12 cellular contexts compared by ENCODE assay signal in genomic region chr6:3912366-3913076, GRCh38.
DNase-seq lines count a peak whose midpoint lies in the region; ATAC-seq, FAIRE-seq and TF ChIP-seq lines count a peak whose summit lies in the region.
"Had no signal": no experiment of that assay in that cellular context is flagged by ENCODE, and none has a peak within 500 bp of the region (broad histone marks: within the 10 kb centered on the region; RNA-seq: fewer than 3 reads in every experiment).

No MANE protein-coding gene starts in this region.

- H3K9me3 ChIP-seq in A549 (peaks cover 16% of the 10 kb centered on the region; the same call in 2 of the 3 replicates), SJSA1 (replicated peaks) (peaks cover 3% of the 10 kb centered on the region; the same call in 1 of the 2 replicates), cardiac muscle cell (ENCODE audit: low read depth) (no peaks in the 10 kb centered on the region), prostate gland (no peaks in the 10 kb centered on the region)

- H3K4me1 ChIP-seq in A549 (peaks cover 34% of the 10 kb centered on the region), SJSA1 (replicated peaks) (peaks cover 49% of the 10 kb centered on the region), cardiac muscle cell (ENCODE audit: low read depth) (peaks cover 22% of the 10 kb centered on the region), prostate gland (replicated peaks) (peaks cover 4% of the 10 kb centered on the region)

- H3K4me2 ChIP-seq in A549: peak overlapping the region; percentile 91

- DNase-seq in A549 (ENCODE audit: low read depth in 1 of 2, low spot score in 1 of 2) (no peak), SJSA1 (ENCODE audit: low read depth in 1 of 2, low spot score in 2 of 2) (no peak), cardiac muscle cell (ENCODE audit: low read depth in 1 of 2, low spot score in 1 of 2) (no peak), prostate gland (ENCODE audit: low spot score) (no peak), NCI-H2227 (lab: John Stamatoyannopoulos, UW; ENCODE audit: unreplicated experiment) (no peak), NCI-H1092 treated with DMSO at 0.1 percent for 48 hours (lab: John Stamatoyannopoulos, UW) (no peak), Kasumi-1 (lab: John Stamatoyannopoulos, UW) (no peak)
- no peak for DNase-seq in activated CD4-positive, alpha-beta memory T cell treated with anti-CD3 and anti-CD28 coated beads, Interleukin-2, amount 10 ng/mL, durations not matched to agents 7 days and 5 days
- DNase-seq: activated CD8-positive, alpha-beta memory T cell treated with anti-CD3 and anti-CD28 coated beads for 24 hours; NCI-H510A; stimulated activated naive CD4-positive, alpha-beta T cell had no signal

- no peak; a peak in 1 of 5 replicates for TF ChIP-seq RAD21 in A549 (conservative IDR thresholded peaks at IDR 0.05 in 1 of 2, IDR thresholded peaks at IDR 0.05 in 1 of 2)

- no peak for TF ChIP-seq POLR2A in A549 (IDR thresholded peaks at IDR 0.05; ENCODE audit: low read length)
- no peak for TF ChIP-seq POLR2A in prostate gland (IDR thresholded peaks at IDR 0.05)

- no peak for TF ChIP-seq EP300 in A549 (IDR thresholded peaks at IDR 0.05)

- FAIRE-seq in A549 (lab: Jason Lieb, UNC): no peak
- FAIRE-seq: GM19239 had no signal

- H3K27me3 ChIP-seq in SJSA1 (replicated peaks) (no peaks in the 10 kb centered on the region), cardiac muscle cell (no peaks in the 10 kb centered on the region), prostate gland (replicated peaks; ENCODE audit: insufficient read depth) (no peaks in the 10 kb centered on the region)

- H3K27ac Mint-ChIP-seq in activated CD4-positive, alpha-beta memory T cell treated with anti-CD3 and anti-CD28 coated beads, Interleukin-2, amount 10 ng/mL, durations not matched to agents 7 days and 5 days: no peak overlapping the region

- H3K36me3 Mint-ChIP-seq in activated CD4-positive, alpha-beta memory T cell treated with anti-CD3 and anti-CD28 coated beads, Interleukin-2, amount 10 ng/mL, durations not matched to agents 7 days and 5 days (ENCODE audit: low read depth): no peaks in the 10 kb centered on the region

- TF ChIP-seq CTCF in A549 (IDR thresholded peaks at IDR 0.05): no peak
- no peak for TF ChIP-seq CTCF in cardiac muscle cell (IDR thresholded peaks at IDR 0.05; ENCODE audit: low read depth, low read length)
- TF ChIP-seq CTCF in prostate gland (IDR thresholded peaks at IDR 0.05): no peak

- peak; percentile 54 to 56 for ATAC-seq in A549

- intact Hi-C loops in prostate gland (cut with DNase I): loop anchor here (5.0 kb wide), 1 partner anchor 85 kb away; no protein-coding TSS in a partner anchor

- no peak overlapping the region for H3K4me3 Mint-ChIP-seq in activated CD4-positive, alpha-beta memory T cell treated with anti-CD3 and anti-CD28 coated beads, Interleukin-2, amount 10 ng/mL, durations not matched to agents 7 days and 5 days

- H3K27me3 Mint-ChIP-seq in activated CD4-positive, alpha-beta memory T cell treated with anti-CD3 and anti-CD28 coated beads, Interleukin-2, amount 10 ng/mL, durations not matched to agents 7 days and 5 days: peaks cover 40% of the 10 kb centered on the region

- WGBS in A549 (ENCODE audit: missing lambda C conversion rate): 35% methylated on average over 3 of the region's 3 CpGs
- WGBS in prostate gland: 68% methylated on average over 3 of the region's 3 CpGs

- CTCF ChIA-PET in A549 (lab: Yijun Ruan, JAX): interaction anchor here (1.2 to 7.5 kb wide), 8 partner anchors 8 to 163 kb away, joined by 3 to 55 read pairs (median 6); partner anchors contain the start of gene FAM50B
- CTCF ChIA-PET in activated CD4-positive, alpha-beta memory T cell treated with anti-CD3 and anti-CD28 coated beads, Interleukin-2, amount 10 ng/mL, durations not matched to agents 7 days and 5 days (lab: Charles Lee): no interaction called here

- POLR2A ChIA-PET in A549 (lab: Yijun Ruan, JAX): interaction anchor here (0.6 to 1.6 kb wide), 3 partner anchors 50 to 115 kb away, joined by 3 to 5 read pairs (median 4); partner anchors contain the start of gene FAM50B
- POLR2A ChIA-PET in activated CD4-positive, alpha-beta memory T cell treated with anti-CD3 and anti-CD28 coated beads, Interleukin-2, amount 10 ng/mL, durations not matched to agents 7 days and 5 days (lab: Charles Lee): interaction anchor here (1.3 kb wide), 1 partner anchor 64 kb away, joined by 3 read pairs; the partner anchor contains the start of gene FAM50B

- peaks cover 6% of the 10 kb centered on the region for H3K9me3 Mint-ChIP-seq in activated CD4-positive, alpha-beta memory T cell treated with anti-CD3 and anti-CD28 coated beads, Interleukin-2, amount 10 ng/mL, durations not matched to agents 7 days and 5 days

- H3K36me3 ChIP-seq in SJSA1 (no peaks in the 10 kb centered on the region), cardiac muscle cell (no peaks in the 10 kb centered on the region), prostate gland (no peaks in the 10 kb centered on the region)

- H3K27ac ChIP-seq in A549 (peak overlapping the region; percentile 83 to 89), SJSA1 (peak overlapping the region; percentile 74), cardiac muscle cell (peak overlapping the region; percentile 3), prostate gland (peak overlapping the region; percentile 80)

- H3K4me3 ChIP-seq in A549 (0 out of 3 replicates have a peak overlapping the region, but pooled peaks have one; percentile 4), SJSA1 (no peak overlapping the region), cardiac muscle cell (no peak overlapping the region), prostate gland (no peak overlapping the region)

- peaks cover 32% of the 10 kb centered on the region for H3K4me1 Mint-ChIP-seq in activated CD4-positive, alpha-beta memory T cell treated with anti-CD3 and anti-CD28 coated beads, Interleukin-2, amount 10 ng/mL, durations not matched to agents 7 days and 5 days

TF ChIP-seq in A549, 52 proteins besides CTCF, POLR2A, EP300 and RAD21:
- TF ChIP-seq CBX8 (IDR thresholded peaks at IDR 0.05) (no peak), E2F6 (IDR thresholded peaks at IDR 0.05; ENCODE audit: borderline replicate concordance, low read depth) (no peak), KDM5A (IDR thresholded peaks at IDR 0.05) (no peak), SMC3 (IDR thresholded peaks at IDR 0.05) (no peak), NPAS2 (CRISPR knock-in tag; IDR thresholded peaks at IDR 0.05; ENCODE audit: borderline replicate concordance) (no peak), BHLHE40 (IDR thresholded peaks at IDR 0.05; ENCODE audit: low read depth, low read length) (no peak), JUNB (IDR thresholded peaks at IDR 0.05) (no peak)

Comparison
In these comparisons a context has a peak if more than half of its experiments do, and no peak if none do; other contexts are left out.
1. H3K27ac ChIP-seq: peak in every context shown above with its lines; median percentile 86 in A549; 80 in prostate gland; 74 in SJSA1; 3 in cardiac muscle cell.